Comparison of ENCODE assay signal across 14 cellular contexts in genomic region chr7:3949226-3949625, GRCh38.
"Had no signal": no experiment of that assay in that cellular context is flagged by ENCODE, and none has a peak within 500 bp of the region (broad histone marks: within the 10 kb centered on the region; RNA-seq: fewer than 3 reads in every experiment).

No MANE protein-coding gene starts in this region.

- H3K36me3 ChIP-seq: neutrophil, suprapubic skin had no signal

- H3K27ac ChIP-seq: neutrophil, suprapubic skin had no signal

- H3K9me3 ChIP-seq: neutrophil, suprapubic skin had no signal

- ATAC-seq: activated CD8-positive, alpha-beta T cell treated with anti-CD3 and anti-CD28 coated beads, Interleukin-2, amount 10 ng/mL, durations not matched to agents 7 days and 5 days; activated naive CD4-positive, alpha-beta T cell treated with anti-CD3 and anti-CD28 coated beads, Interleukin-2, amount 50 U/mL, for 72 hours; activated T-cell treated with anti-CD3 and anti-CD28 coated beads, Interleukin-2, amount 50 U/mL, for 72 hours; left cardiac atrium; naive thymus-derived CD4-positive, alpha-beta T cell had no signal

- H3K27me3 ChIP-seq: neutrophil, suprapubic skin had no signal

- H3K4me3 ChIP-seq: suprapubic skin had no signal

- DNase-seq: activated B cell treated with CpG ODN at 0.5 μM for 24 hours; activated CD4-positive, alpha-beta T cell treated with anti-CD3 and anti-CD28 coated beads, Interleukin-2, amount 10 ng/mL, durations not matched to agents 24 days and 14 days; activated CD8-positive, alpha-beta memory T cell treated with anti-CD3 and anti-CD28 coated beads, Interleukin-2, amount 50 U/mL, for 4 hours; activated CD8-positive, alpha-beta T cell treated with anti-CD3 and anti-CD28 coated beads, Interleukin-2, amount 10 ng/mL, durations not matched to agents 7 days and 5 days; activated gamma-delta T cell; activated T-cell treated with anti-CD3 and anti-CD28 coated beads, Interleukin-2, amount 50 U/mL, for 72 hours; caudate nucleus; effector memory CD4-positive, alpha-beta T cell; left cardiac atrium; naive thymus-derived CD4-positive, alpha-beta T cell; small intestine had no signal

- H3K4me1 ChIP-seq: suprapubic skin had no signal
